Comparison of ENCODE assay signal across 8 cellular contexts in genomic region chr10:93376372-93377296, GRCh38.
DNase-seq lines count a peak whose midpoint lies in the region; ATAC-seq and TF ChIP-seq lines count a peak whose summit lies in the region.

No MANE protein-coding gene starts in this region.

- no peaks in the 10 kb centered on the region for H3K36me3 Mint-ChIP-seq in activated CD8-positive, alpha-beta T cell treated with anti-CD3 and anti-CD28 coated beads for 36 hours (ENCODE audit: low read depth)

- ATAC-seq in HG02870 (IDR thresholded peaks at IDR 0.05; ENCODE audit: unreplicated experiment) (peak; percentile 59), upper lobe of right lung (peak; percentile 95)
- peak; percentile 48 for ATAC-seq in activated CD8-positive, alpha-beta T cell treated with anti-CD3 and anti-CD28 coated beads for 36 hours

- H3K9me3 Mint-ChIP-seq in activated CD8-positive, alpha-beta T cell treated with anti-CD3 and anti-CD28 coated beads for 36 hours = no peaks in the 10 kb centered on the region

- peak overlapping the region; percentile 40 for H3K27ac Mint-ChIP-seq in activated CD8-positive, alpha-beta T cell treated with anti-CD3 and anti-CD28 coated beads for 36 hours

- peaks cover 4% of the 10 kb centered on the region for H3K27me3 Mint-ChIP-seq in activated CD8-positive, alpha-beta T cell treated with anti-CD3 and anti-CD28 coated beads for 36 hours

- peak overlapping the region; percentile 56 for H3K27ac ChIP-seq in upper lobe of right lung

- peak; percentile 90 for TF ChIP-seq CTCF in activated CD8-positive, alpha-beta T cell treated with anti-CD3 and anti-CD28 coated beads for 36 hours (IDR thresholded peaks at IDR 0.05)
- TF ChIP-seq CTCF in upper lobe of right lung (IDR thresholded peaks at IDR 0.05) = peak; percentile 96

- H3K4me1 ChIP-seq in upper lobe of right lung = peaks cover 9% of the 10 kb centered on the region

- H3K9me3 ChIP-seq in upper lobe of right lung = no peaks in the 10 kb centered on the region

- intact Hi-C loops in activated CD8-positive, alpha-beta T cell treated with anti-CD3 and anti-CD28 coated beads for 36 hours (cut with micrococcal nuclease) = loop anchor here (1.0 kb wide), 1 partner anchor 106 kb away; the partner anchor contains the start of gene MYOF
- intact Hi-C loops in upper lobe of right lung (cut with DNase I) = loop anchor here (2.0 kb wide), 1 partner anchor 106 kb away; the partner anchor contains the start of gene MYOF

- no peak overlapping the region for H3K4me3 Mint-ChIP-seq in activated CD8-positive, alpha-beta T cell treated with anti-CD3 and anti-CD28 coated beads for 36 hours

- DNase-seq in NCI-H1417 (lab: John Stamatoyannopoulos, UW) (peak; percentile 47 to 76 (median 66)), NCI-H1417 treated with DMSO at 0.1 percent for 48 hours (lab: John Stamatoyannopoulos, UW) (no peak), NCI-H510A treated with DMSO at 0.1 percent for 48 hours (lab: John Stamatoyannopoulos, UW) (peak; percentile 92), fibroblast of gingiva (ENCODE audit: low read depth) (peak; percentile 80), myocyte (ENCODE audit: low read depth) (peak; percentile 84), upper lobe of right lung (peak; percentile 65)
- peak; percentile 39 for DNase-seq in activated CD8-positive, alpha-beta T cell treated with anti-CD3 and anti-CD28 coated beads for 36 hours

- H3K4me3 ChIP-seq in upper lobe of right lung = no peak overlapping the region

- H3K4me1 Mint-ChIP-seq in activated CD8-positive, alpha-beta T cell treated with anti-CD3 and anti-CD28 coated beads for 36 hours (ENCODE audit: low read depth) = peaks cover 35% of the 10 kb centered on the region

- CTCF ChIA-PET in activated CD8-positive, alpha-beta T cell treated with anti-CD3 and anti-CD28 coated beads for 36 hours (lab: Charles Lee) = interaction anchor here (0.6 to 18.2 kb wide), 54 partner anchors 9 to 491 kb away, joined by 3 to 595 read pairs (median 4); partner anchors contain the start of genes CEP55 and MYOF

- H3K36me3 ChIP-seq in upper lobe of right lung = peaks cover 70% of the 10 kb centered on the region

- no peaks in the 10 kb centered on the region for H3K27me3 ChIP-seq in upper lobe of right lung

- POLR2A ChIA-PET in activated CD8-positive, alpha-beta T cell treated with anti-CD3 and anti-CD28 coated beads for 36 hours (lab: Charles Lee) = interaction anchor here (0.6 to 1.9 kb wide), 5 partner anchors 11 to 139 kb away, joined by 3 to 10 read pairs (median 3); partner anchors contain the start of gene MYOF
